ENCODE assay signal across 8 cellular contexts in the genomic region with DNA sequence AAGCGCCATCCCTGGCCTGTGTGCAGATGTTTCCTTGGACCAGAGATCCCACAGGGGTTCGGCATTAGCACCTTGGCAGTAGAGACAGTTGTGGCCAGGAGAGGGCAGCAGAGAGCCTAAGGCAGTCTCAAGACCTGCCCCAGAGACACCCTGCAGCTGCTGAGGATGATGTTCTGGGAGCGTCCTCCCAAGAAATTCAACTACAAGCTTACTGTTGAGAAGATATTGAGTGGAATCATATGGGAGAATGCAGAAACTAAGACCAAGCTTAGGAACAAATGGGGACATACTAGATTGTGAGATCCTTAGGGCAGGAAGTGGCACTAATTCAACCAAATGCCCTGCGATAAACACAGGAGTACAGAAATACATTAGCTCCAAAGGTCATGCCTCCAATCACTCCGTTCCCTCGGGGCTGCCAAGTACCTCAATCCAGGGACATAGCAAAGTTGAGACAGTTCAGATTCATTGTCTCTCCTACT. TPM values are rescaled to one million over a fixed set of nuclear protein-coding genes. Genes with fewer than 3 reads are reported as not detected.
DNase-seq lines count a peak whose midpoint lies in the region; ATAC-seq and TF ChIP-seq lines count a peak whose summit lies in the region.

No MANE protein-coding gene starts in this region.

- peaks cover 12% of the 10 kb centered on the region for H3K36me3 Mint-ChIP-seq in activated naive CD8-positive, alpha-beta T cell

- ATAC-seq in SK-N-SH treated with all-trans-retinoic acid at 6 μM for 48 hours (peak; percentile 98), Right ventricle myocardium superior (ENCODE audit: poor library complexity) (peak; percentile 96), psoas muscle (peak; percentile 70 to 85 (median 81)), aorta (ENCODE audit: low FRiP score) (peak; percentile 85)

- no peaks in the 10 kb centered on the region for H3K27me3 Mint-ChIP-seq in activated naive CD8-positive, alpha-beta T cell

- DNase-seq in HAP-1 (ENCODE audit: low spot score in 2 of 2) (peak; percentile 72 to 95), M059J (ENCODE audit: low read depth) (peak; percentile 64), Right ventricle myocardium superior (peak; percentile 88), psoas muscle (peak; percentile 74 to 84), aorta (peak; percentile 87 to 93)

- H3K9me3 Mint-ChIP-seq in activated naive CD8-positive, alpha-beta T cell (ENCODE audit: low read depth) = no peaks in the 10 kb centered on the region

- in situ Hi-C loops in HAP-1 (cut with MboI; ENCODE audit: low sequenced_read_pairs) = no loop called here

- intact Hi-C loops in Right ventricle myocardium superior (cut with DNase I) = no loop called here
- intact Hi-C loops in psoas muscle (cut with DNase I) = no loop called here
- intact Hi-C loops in aorta (cut with DNase I) = loop anchor here in 1 of 2 donors (10.0 kb wide), 1 partner anchor 167 kb away; no protein-coding TSS in a partner anchor

- H3K27me3 ChIP-seq in HAP-1 (ENCODE audit: low read depth) = no peaks in the 10 kb centered on the region
- no peaks in the 10 kb centered on the region for H3K27me3 ChIP-seq in psoas muscle (ENCODE audit: insufficient read depth in 3 of 3, low read length in 2 of 3)
- no peaks in the 10 kb centered on the region for H3K27me3 ChIP-seq in aorta (ENCODE audit: control insufficient read depth in 1 of 2, insufficient read depth in 2 of 2, low read length in 1 of 2)

- H3K4me3 ChIP-seq in HAP-1 = no peak overlapping the region
- no peak overlapping the region for H3K4me3 ChIP-seq in psoas muscle
- no peak overlapping the region for H3K4me3 ChIP-seq in aorta (ENCODE audit: low read length in 2 of 2)

- H3K9me3 ChIP-seq in HAP-1 = no peaks in the 10 kb centered on the region
- no peaks in the 10 kb centered on the region for H3K9me3 ChIP-seq in psoas muscle
- no peaks in the 10 kb centered on the region for H3K9me3 ChIP-seq in aorta (ENCODE audit: control insufficient read depth, low read length)

- H3K4me1 Mint-ChIP-seq in activated naive CD8-positive, alpha-beta T cell (ENCODE audit: low read depth) = peaks cover 56% of the 10 kb centered on the region

- TF ChIP-seq CTCF in GM12801 (IDR thresholded peaks at IDR 0.05; ENCODE audit: extremely low read depth, insufficient read length) = peak; percentile 92
- TF ChIP-seq CTCF in psoas muscle (IDR thresholded peaks at IDR 0.05) = peak; percentile 71

- H3K4me1 ChIP-seq in HAP-1 (peaks cover 35% of the 10 kb centered on the region), psoas muscle (no peaks in the 10 kb centered on the region), aorta (ENCODE audit: control insufficient read depth in 1 of 2, insufficient read depth in 2 of 2, low read length in 2 of 2) (peaks cover 0 to 2% of the 10 kb centered on the region in 2 donors)

- H3K27ac ChIP-seq in psoas muscle (no peak overlapping the region), aorta (ENCODE audit: low read depth in 1 of 2, low read length in 2 of 2) (no peak overlapping the region)

- WGBS in psoas muscle, 3 donors = 26 to 39% (median 32%) methylated on average over 6 of the region's 6 CpGs
- 32 to 36% methylated on average over 6 of the region's 6 CpGs for WGBS in aorta, 2 donors

- no peaks in the 10 kb centered on the region for H3K36me3 ChIP-seq in HAP-1 (replicated peaks)
- no peaks in the 10 kb centered on the region for H3K36me3 ChIP-seq in psoas muscle (ENCODE audit: insufficient read depth in 1 of 2, low read depth in 1 of 2)
- no peaks in the 10 kb centered on the region for H3K36me3 ChIP-seq in aorta (ENCODE audit: control insufficient read depth in 1 of 2, insufficient read depth in 2 of 2, low read length in 1 of 2)

- peak overlapping the region; percentile 55 for H3K4me3 Mint-ChIP-seq in activated naive CD8-positive, alpha-beta T cell

- peak overlapping the region; percentile 91 for H3K27ac Mint-ChIP-seq in activated naive CD8-positive, alpha-beta T cell

TF ChIP-seq in SK-N-SH treated with all-trans-retinoic acid at 6 μM for 48 hours, 23 proteins besides CTCF, POLR2A, EP300 and RAD21 (continues in another document):
- TF ChIP-seq ZFP30 (CRISPR knock-in tag; IDR thresholded peaks at IDR 0.05) = no peak
- no peak for TF ChIP-seq PPARA (CRISPR knock-in tag; IDR thresholded peaks at IDR 0.05; ENCODE audit: borderline replicate concordance)
- no peak for TF ChIP-seq RARB (CRISPR knock-in tag; IDR thresholded peaks at IDR 0.05)
- TF ChIP-seq ZNF70 (CRISPR knock-in tag; IDR thresholded peaks at IDR 0.05) = no peak
- TF ChIP-seq ZFP3 (CRISPR knock-in tag; IDR thresholded peaks at IDR 0.05) = no peak
- TF ChIP-seq, protein P1, sequence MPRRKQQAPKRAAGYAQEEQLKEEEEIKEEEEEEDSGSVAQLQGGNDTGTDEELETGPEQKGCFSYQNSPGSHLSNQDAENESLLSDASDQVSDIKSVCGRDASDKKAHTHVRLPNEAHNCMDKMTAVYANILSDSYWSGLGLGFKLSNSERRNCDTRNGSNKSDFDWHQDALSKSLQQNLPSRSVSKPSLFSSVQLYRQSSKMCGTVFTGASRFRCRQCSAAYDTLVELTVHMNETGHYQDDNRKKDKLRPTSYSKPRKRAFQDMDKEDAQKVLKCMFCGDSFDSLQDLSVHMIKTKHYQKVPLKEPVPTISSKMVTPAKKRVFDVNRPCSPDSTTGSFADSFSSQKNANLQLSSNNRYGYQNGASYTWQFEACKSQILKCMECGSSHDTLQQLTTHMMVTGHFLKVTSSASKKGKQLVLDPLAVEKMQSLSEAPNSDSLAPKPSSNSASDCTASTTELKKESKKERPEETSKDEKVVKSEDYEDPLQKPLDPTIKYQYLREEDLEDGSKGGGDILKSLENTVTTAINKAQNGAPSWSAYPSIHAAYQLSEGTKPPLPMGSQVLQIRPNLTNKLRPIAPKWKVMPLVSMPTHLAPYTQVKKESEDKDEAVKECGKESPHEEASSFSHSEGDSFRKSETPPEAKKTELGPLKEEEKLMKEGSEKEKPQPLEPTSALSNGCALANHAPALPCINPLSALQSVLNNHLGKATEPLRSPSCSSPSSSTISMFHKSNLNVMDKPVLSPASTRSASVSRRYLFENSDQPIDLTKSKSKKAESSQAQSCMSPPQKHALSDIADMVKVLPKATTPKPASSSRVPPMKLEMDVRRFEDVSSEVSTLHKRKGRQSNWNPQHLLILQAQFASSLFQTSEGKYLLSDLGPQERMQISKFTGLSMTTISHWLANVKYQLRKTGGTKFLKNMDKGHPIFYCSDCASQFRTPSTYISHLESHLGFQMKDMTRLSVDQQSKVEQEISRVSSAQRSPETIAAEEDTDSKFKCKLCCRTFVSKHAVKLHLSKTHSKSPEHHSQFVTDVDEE (CRISPR knock-in tag; IDR thresholded peaks at IDR 0.05) = no peak
- TF ChIP-seq CSDC2 (CRISPR knock-in tag; IDR thresholded peaks at IDR 0.05) = no peak
- no peak for TF ChIP-seq TCF4 (CRISPR knock-in tag; IDR thresholded peaks at IDR 0.05; ENCODE audit: borderline replicate concordance)
- no peak for TF ChIP-seq SNAI2 (CRISPR knock-in tag; IDR thresholded peaks at IDR 0.05)
- no peak for TF ChIP-seq GLIS3 (CRISPR knock-in tag; IDR thresholded peaks at IDR 0.05)
- TF ChIP-seq, protein P2, sequence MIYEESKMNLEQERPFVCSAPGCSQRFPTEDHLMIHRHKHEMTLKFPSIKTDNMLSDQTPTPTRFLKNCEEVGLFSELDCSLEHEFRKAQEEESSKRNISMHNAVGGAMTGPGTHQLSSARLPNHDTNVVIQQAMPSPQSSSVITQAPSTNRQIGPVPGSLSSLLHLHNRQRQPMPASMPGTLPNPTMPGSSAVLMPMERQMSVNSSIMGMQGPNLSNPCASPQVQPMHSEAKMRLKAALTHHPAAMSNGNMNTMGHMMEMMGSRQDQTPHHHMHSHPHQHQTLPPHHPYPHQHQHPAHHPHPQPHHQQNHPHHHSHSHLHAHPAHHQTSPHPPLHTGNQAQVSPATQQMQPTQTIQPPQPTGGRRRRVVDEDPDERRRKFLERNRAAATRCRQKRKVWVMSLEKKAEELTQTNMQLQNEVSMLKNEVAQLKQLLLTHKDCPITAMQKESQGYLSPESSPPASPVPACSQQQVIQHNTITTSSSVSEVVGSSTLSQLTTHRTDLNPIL (CRISPR knock-in tag; IDR thresholded peaks at IDR 0.05; ENCODE audit: low read depth) = no peak
- TF ChIP-seq OSR1 (CRISPR knock-in tag; IDR thresholded peaks at IDR 0.05) = no peak
- no peak for TF ChIP-seq TOX (CRISPR knock-in tag; IDR thresholded peaks at IDR 0.05; ENCODE audit: borderline replicate concordance)
- no peak for TF ChIP-seq ZNF8 (CRISPR knock-in tag; IDR thresholded peaks at IDR 0.05)
- TF ChIP-seq ESRRG (CRISPR knock-in tag; IDR thresholded peaks at IDR 0.05) = no peak
- no peak for TF ChIP-seq ZNF565 (CRISPR knock-in tag; conservative IDR thresholded peaks at IDR 0.05; ENCODE audit: low read depth)
- TF ChIP-seq, protein P3, sequence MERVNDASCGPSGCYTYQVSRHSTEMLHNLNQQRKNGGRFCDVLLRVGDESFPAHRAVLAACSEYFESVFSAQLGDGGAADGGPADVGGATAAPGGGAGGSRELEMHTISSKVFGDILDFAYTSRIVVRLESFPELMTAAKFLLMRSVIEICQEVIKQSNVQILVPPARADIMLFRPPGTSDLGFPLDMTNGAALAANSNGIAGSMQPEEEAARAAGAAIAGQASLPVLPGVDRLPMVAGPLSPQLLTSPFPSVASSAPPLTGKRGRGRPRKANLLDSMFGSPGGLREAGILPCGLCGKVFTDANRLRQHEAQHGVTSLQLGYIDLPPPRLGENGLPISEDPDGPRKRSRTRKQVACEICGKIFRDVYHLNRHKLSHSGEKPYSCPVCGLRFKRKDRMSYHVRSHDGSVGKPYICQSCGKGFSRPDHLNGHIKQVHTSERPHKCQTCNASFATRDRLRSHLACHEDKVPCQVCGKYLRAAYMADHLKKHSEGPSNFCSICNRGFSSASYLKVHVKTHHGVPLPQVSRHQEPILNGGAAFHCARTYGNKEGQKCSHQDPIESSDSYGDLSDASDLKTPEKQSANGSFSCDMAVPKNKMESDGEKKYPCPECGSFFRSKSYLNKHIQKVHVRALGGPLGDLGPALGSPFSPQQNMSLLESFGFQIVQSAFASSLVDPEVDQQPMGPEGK (CRISPR knock-in tag; IDR thresholded peaks at IDR 0.05; ENCODE audit: borderline replicate concordance) = no peak

RNA-seq across cellular contexts. Expression of a gene that starts 2.0 kb away (rescaled TPM):
- 0.12 and 0.17 TPM in 2 replicates for total RNA-seq in M059J (2014; rRNA removed; shearing (Covaris generic))
- total RNA-seq in Right ventricle myocardium superior = not detected
- not detected for total RNA-seq in psoas muscle
- polyA plus RNA-seq in psoas muscle = under 1 TPM in 2 of 3 donors, not detected in 1; 0.05 to 0.08 TPM
- under 1 TPM; 0.36 to 0.51 TPM for total RNA-seq in aorta
- polyA plus RNA-seq in aorta = not detected
